9 cellular contexts compared by ENCODE assay signal in the genomic region with DNA sequence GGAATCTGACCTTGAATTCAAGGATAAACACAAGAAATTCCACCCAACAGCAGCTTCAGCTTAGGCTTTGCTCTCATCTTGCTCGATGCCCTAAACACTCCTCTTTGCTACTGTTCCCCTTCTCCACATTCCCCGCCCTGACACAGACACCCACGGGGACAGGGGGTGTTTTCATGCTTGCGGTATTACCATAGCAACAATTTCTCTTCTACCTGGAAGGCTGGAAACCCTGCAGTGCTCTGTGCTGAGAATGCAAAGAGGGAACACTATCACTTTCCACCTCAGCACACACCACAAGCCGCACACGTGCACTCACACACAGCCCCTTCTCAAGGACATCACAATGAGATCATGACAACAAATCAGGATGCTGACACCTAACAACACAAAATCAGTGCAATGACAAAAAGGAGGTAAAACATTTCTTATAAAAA.
DNase-seq lines count a peak whose midpoint lies in the region; ATAC-seq lines count a peak whose summit lies in the region.
"Had no signal": no experiment of that assay in that cellular context is flagged by ENCODE, and none has a peak within 500 bp of the region (broad histone marks: within the 10 kb centered on the region; RNA-seq: fewer than 3 reads in every experiment).

No MANE protein-coding gene starts in this region.

- peaks cover 24% of the 10 kb centered on the region for H3K4me1 ChIP-seq in right cardiac atrium (ENCODE audit: control insufficient read depth, insufficient read depth, low read length)

- H3K27ac ChIP-seq in right cardiac atrium (ENCODE audit: low read length): peak overlapping the region; percentile 79
- H3K27ac ChIP-seq: C4-2B had no signal

- no peak overlapping the region for H3K4me3 ChIP-seq in right cardiac atrium (ENCODE audit: low read length)

- no peaks in the 10 kb centered on the region for H3K9me3 ChIP-seq in right cardiac atrium (ENCODE audit: control insufficient read depth, low read length)

- intact Hi-C loops in Right ventricle myocardium superior (cut with DNase I) (loop anchor here (5.0 to 10.0 kb wide), 3 partner anchors 33 to 345 kb away; no protein-coding TSS in a partner anchor), cardiac septum (cut with DNase I) (loop anchor here (5.0 kb wide), 1 partner anchor 33 kb away; no protein-coding TSS in a partner anchor), right cardiac atrium (cut with DNase I) (loop anchor here in 3 of 4 donors (5.0 to 10.0 kb wide), 4 partner anchors 33 to 208 kb away; no protein-coding TSS in a partner anchor)

- ATAC-seq in Right ventricle myocardium superior (ENCODE audit: poor library complexity): peak; percentile 13
- ATAC-seq in HG03460 (IDR thresholded peaks at IDR 0.05; ENCODE audit: unreplicated experiment): peak; percentile 52
- ATAC-seq in right cardiac atrium: no peak

- 47% methylated on average over 6 of the region's 6 CpGs for WGBS in right cardiac atrium

- no peak for DNase-seq in Right ventricle myocardium superior
- DNase-seq in cardiac septum (ENCODE audit: low spot score): no peak
- DNase-seq in activated T-cell treated with anti-CD3 and anti-CD28 coated beads for 1 hour (ENCODE audit: low read depth): peak; percentile 50
- no peak for DNase-seq in right cardiac atrium
- DNase-seq in stimulated activated CD4-positive, alpha-beta T cell treated with anti-CD3 and anti-CD28 coated beads, TNF-alpha, amount 100 ng/mL, for 48 hours (ENCODE audit: low read depth in 3 of 3): peak; percentile 47 to 70 (median 58)
- DNase-seq in SHP77 (lab: John Stamatoyannopoulos, UW): no peak
- DNase-seq in cortex of kidney (lab: John Stamatoyannopoulos, UW): no peak

- no peaks in the 10 kb centered on the region for H3K27me3 ChIP-seq in right cardiac atrium (ENCODE audit: control insufficient read depth, insufficient read depth)

Comparison
In these comparisons a context has a peak if more than half of its experiments do, and no peak if none do; other contexts are left out.
1. ATAC-seq: peak in Right ventricle myocardium superior (single experiment) and HG03460 (single experiment); none in right cardiac atrium (0 of 2).
2. DNase-seq: peak in activated T-cell treated with anti-CD3 and anti-CD28 coated beads for 1 hour (single experiment) and stimulated activated CD4-positive, alpha-beta T cell treated with anti-CD3 and anti-CD28 coated beads, TNF-alpha, amount 100 ng/mL, for 48 hours (3 of 3); none in Right ventricle myocardium superior (single experiment), cardiac septum (single experiment), right cardiac atrium (0 of 3), SHP77 (0 of 2) and cortex of kidney (single experiment).